In the genomic region with DNA sequence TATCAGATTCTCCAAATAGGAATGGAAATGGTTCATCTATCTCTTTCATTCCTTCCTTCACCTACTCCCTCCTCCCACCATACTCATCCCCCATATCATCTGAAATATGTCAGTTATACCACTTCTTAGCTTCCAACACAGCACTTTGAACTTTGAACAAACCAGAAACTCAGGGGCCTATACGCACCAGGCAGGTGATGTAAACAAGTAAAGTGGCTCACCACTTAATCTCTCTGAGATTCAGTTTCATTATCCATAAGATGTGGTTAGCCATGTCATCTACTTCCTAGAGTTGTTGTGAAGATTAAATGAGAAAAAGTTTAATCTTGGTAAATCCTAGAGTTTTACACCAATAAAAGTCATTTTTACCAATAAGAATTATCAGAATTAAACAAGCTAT, we compare ENCODE assay signal across 10 cellular contexts.
A peak's percentile ranks its signal among the peaks of the same experiment; 100 is the strongest.
DNase-seq lines count a peak whose midpoint lies in the region; ATAC-seq and TF ChIP-seq lines count a peak whose summit lies in the region.
"Had no signal": no experiment of that assay in that cellular context is flagged by ENCODE, and none has a peak within 500 bp of the region (broad histone marks: within the 10 kb centered on the region; RNA-seq: fewer than 3 reads in every experiment).

No MANE protein-coding gene starts in this region.

- H3K4me1 ChIP-seq in KMS-11 (ENCODE audit: low read depth, poor library complexity, severe bottlenecking) (peaks cover 74% of the 10 kb centered on the region), testis (no peaks in the 10 kb centered on the region), psoas muscle (peaks cover 10% of the 10 kb centered on the region)
- H3K4me1 ChIP-seq: colonic mucosa had no signal

- no peak for TF ChIP-seq CTCF in CD4-positive, alpha-beta T cell (IDR thresholded peaks at IDR 0.05)
- TF ChIP-seq CTCF in KMS-11 (conservative IDR thresholded peaks at IDR 0.05; ENCODE audit: low read depth, low read length), result no peak
- no peak for TF ChIP-seq CTCF in GM13976 (IDR thresholded peaks at IDR 0.05; ENCODE audit: borderline replicate concordance, control extremely low read depth, extremely low read depth, insufficient read depth, missing control alignments)
- no peak for TF ChIP-seq CTCF in testis (IDR thresholded peaks at IDR 0.05)
- no peak for TF ChIP-seq CTCF in psoas muscle (IDR thresholded peaks at IDR 0.05)

- no peaks in the 10 kb centered on the region for H3K27me3 ChIP-seq in CD4-positive, alpha-beta T cell (ENCODE audit: control insufficient read depth, insufficient read depth, low read length)
- H3K27me3 ChIP-seq in KMS-11 (ENCODE audit: insufficient read depth, low read depth) (no peaks in the 10 kb centered on the region), testis (no peaks in the 10 kb centered on the region), psoas muscle (ENCODE audit: insufficient read depth in 3 of 3, low read length in 2 of 3) (no peaks in the 10 kb centered on the region)
- H3K27me3 ChIP-seq: colonic mucosa had no signal

- CTCF ChIA-PET in CD4-positive, alpha-beta T cell (lab: Charles Lee), result no interaction called here

- H4K20me1 ChIP-seq in KMS-11 (ENCODE audit: insufficient read depth), result no peaks in the 10 kb centered on the region

- H3K4me3 ChIP-seq in KMS-11 (IDR thresholded peaks at IDR 0.05; ENCODE audit: insufficient read depth, low read depth, low read length) (no peak overlapping the region), testis (no peak overlapping the region), psoas muscle (no peak overlapping the region)
- H3K4me3 ChIP-seq: colonic mucosa had no signal

- peaks cover 14% of the 10 kb centered on the region for H3K36me3 Mint-ChIP-seq in CD4-positive, alpha-beta T cell (ENCODE audit: low read depth)
- peaks cover 17 to 19% of the 10 kb centered on the region in 2 donors for H3K36me3 Mint-ChIP-seq in activated naive CD4-positive, alpha-beta T cell treated with anti-CD3 and anti-CD28 coated beads, Interleukin-2, amount 50 U/mL, for 72 hours

- no peaks in the 10 kb centered on the region for H3K36me3 ChIP-seq in KMS-11 (ENCODE audit: insufficient read depth)
- no peaks in the 10 kb centered on the region for H3K36me3 ChIP-seq in testis (ENCODE audit: low read depth, missing control alignments)
- H3K36me3 ChIP-seq in psoas muscle (ENCODE audit: insufficient read depth in 1 of 2, low read depth in 1 of 2), result no peaks in the 10 kb centered on the region
- H3K36me3 ChIP-seq: colonic mucosa had no signal

- H3K4me1 Mint-ChIP-seq in CD4-positive, alpha-beta T cell (ENCODE audit: low read depth), result peaks cover 88% of the 10 kb centered on the region

- H3K4me3 Mint-ChIP-seq in CD4-positive, alpha-beta T cell, result peak overlapping the region; percentile 36

- H3K9ac ChIP-seq in KMS-11, result no peak overlapping the region

- H3K27ac Mint-ChIP-seq in CD4-positive, alpha-beta T cell, result peak overlapping the region; percentile 82
- peak overlapping the region; percentile 11 to 94 for H3K27ac Mint-ChIP-seq in activated naive CD4-positive, alpha-beta T cell treated with anti-CD3 and anti-CD28 coated beads, Interleukin-2, amount 50 U/mL, for 72 hours

- 87 to 100% methylated on average over 1 of the region's 1 CpG for WGBS in testis, 2 donors
- 93 to 95% (median 94%) methylated on average over 1 of the region's 1 CpG for WGBS in psoas muscle, 3 donors

- ATAC-seq in CD4-positive, alpha-beta T cell (ENCODE audit: poor library complexity), result peak; percentile 95
- ATAC-seq in GM18909 (IDR thresholded peaks at IDR 0.05; ENCODE audit: poor library complexity, unreplicated experiment) (peak; percentile 52), HG03571 (IDR thresholded peaks at IDR 0.05; ENCODE audit: unreplicated experiment) (no peak), psoas muscle (no peak)
- ATAC-seq in activated naive CD4-positive, alpha-beta T cell treated with anti-CD3 and anti-CD28 coated beads, Interleukin-2, amount 50 U/mL, for 72 hours, result peak; percentile 81 to 84
- ATAC-seq: Panc1 had no signal

- H3K79me2 ChIP-seq in KMS-11 (ENCODE audit: insufficient read depth, low read depth), result no peaks in the 10 kb centered on the region

- in situ Hi-C loops in GM13976 (cut with MboI; ENCODE audit: low sequenced_read_pairs, unreplicated experiment), result no loop called here

- peak overlapping the region; percentile 76 for H3K4me2 ChIP-seq in KMS-11

- POLR2A ChIA-PET in CD4-positive, alpha-beta T cell (lab: Charles Lee), result interaction anchor here (0.6 to 7.8 kb wide), 12 partner anchors 10 to 181 kb away, joined by 3 to 63 read pairs (median 4); no protein-coding TSS in a partner anchor

- peak overlapping the region; percentile 30 for H3K27ac ChIP-seq in CD4-positive, alpha-beta T cell (ENCODE audit: low read depth, low read length)
- H3K27ac ChIP-seq in KMS-11 (no peak overlapping the region), testis (no peak overlapping the region), psoas muscle (no peak overlapping the region)
- H3K27ac ChIP-seq: colonic mucosa had no signal

- no peak overlapping the region for H2AFZ ChIP-seq in KMS-11 (ENCODE audit: low read depth)

- DNase-seq in CD4-positive, alpha-beta T cell, result peak in 5 of 10 experiments; percentile 11 to 48 (median 22)
- peak in 1 of 2 donors; percentile 45 for DNase-seq in activated naive CD4-positive, alpha-beta T cell treated with anti-CD3 and anti-CD28 coated beads, Interleukin-2, amount 50 U/mL, for 72 hours (ENCODE audit: low spot score in 2 of 2)
- DNase-seq in GM13976 (ENCODE audit: low spot score), result no peak
- DNase-seq in testis, result no peak
- DNase-seq in psoas muscle, result no peak
- DNase-seq: colonic mucosa had no signal

- H3K27me3 Mint-ChIP-seq in CD4-positive, alpha-beta T cell, result no peaks in the 10 kb centered on the region

- no peaks in the 10 kb centered on the region for H3K9me3 ChIP-seq in CD4-positive, alpha-beta T cell (ENCODE audit: control insufficient read depth, low read length)
- H3K9me3 ChIP-seq in testis, result no peaks in the 10 kb centered on the region
- H3K9me3 ChIP-seq in psoas muscle, result no peaks in the 10 kb centered on the region
- H3K9me3 ChIP-seq: colonic mucosa had no signal

- intact Hi-C loops in CD4-positive, alpha-beta T cell (cut with DNase I, micrococcal nuclease), result loop anchor here (1.0 to 10.0 kb wide), 6 partner anchors 10 to 58 kb away; no protein-coding TSS in a partner anchor
- intact Hi-C loops in testis (cut with DNase I; ENCODE audit: low total_unique reads) (no loop called here), psoas muscle (cut with DNase I) (no loop called here)

- H3K9me3 Mint-ChIP-seq in CD4-positive, alpha-beta T cell, result peaks cover 9% of the 10 kb centered on the region
- H3K9me3 Mint-ChIP-seq in activated naive CD4-positive, alpha-beta T cell treated with anti-CD3 and anti-CD28 coated beads, Interleukin-2, amount 50 U/mL, for 72 hours, result peaks cover 0 to 12% of the 10 kb centered on the region in 2 donors

- TF ChIP-seq POLR2A in testis (IDR thresholded peaks at IDR 0.05), result no peak

Comparison
In these comparisons a context has a peak if more than half of its experiments do, and no peak if none do; other contexts are left out.
1. ATAC-seq: peak in CD4-positive, alpha-beta T cell (single experiment), GM18909 (single experiment) and activated naive CD4-positive, alpha-beta T cell treated with anti-CD3 and anti-CD28 coated beads, Interleukin-2, amount 50 U/mL, for 72 hours (2 of 2); none in HG03571 (single experiment) and psoas muscle (0 of 4).
2. intact Hi-C loops: an anchor here in CD4-positive, alpha-beta T cell (1.0 to 10.0 kb wide); none called in testis and psoas muscle.